In the genomic region with DNA sequence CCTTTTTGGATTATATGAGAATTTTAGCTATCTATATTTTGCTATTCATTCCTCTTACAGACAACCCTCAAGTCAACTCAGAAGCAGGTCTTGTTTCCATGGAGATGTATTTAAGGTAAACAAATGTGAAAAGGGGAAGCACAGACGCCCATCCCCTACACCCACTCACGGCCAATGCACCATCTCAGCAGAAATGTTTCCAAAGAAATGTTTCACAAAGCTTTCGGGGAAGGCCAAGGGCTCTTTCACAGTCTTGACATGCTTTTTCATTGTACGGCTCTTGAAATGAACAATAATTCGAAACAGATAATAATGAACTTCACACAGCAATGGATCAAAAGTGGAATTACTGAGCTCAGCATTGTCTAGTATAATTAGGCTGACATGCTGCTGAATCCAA, we compare ENCODE assay signal across 8 cellular contexts.
A peak's percentile ranks its signal among the peaks of the same experiment; 100 is the strongest.
DNase-seq lines count a peak whose midpoint lies in the region; ATAC-seq and TF ChIP-seq lines count a peak whose summit lies in the region.

No MANE protein-coding gene starts in this region.

- TF ChIP-seq CTCF in GM06990 (IDR thresholded peaks at IDR 0.05; ENCODE audit: insufficient read depth, low read length, poor library complexity, severe bottlenecking) (no peak), prostate gland (IDR thresholded peaks at IDR 0.05) (no peak)

- no peak for TF ChIP-seq POLR2A in prostate gland (IDR thresholded peaks at IDR 0.05)

- no peaks in the 10 kb centered on the region for H3K36me3 ChIP-seq in GM06990 (ENCODE audit: control insufficient read depth, insufficient read depth, low read length)
- no peaks in the 10 kb centered on the region for H3K36me3 ChIP-seq in prostate gland

- DNase-seq in GM06990 (ENCODE audit: extremely low read depth, insufficient read length) (peak; percentile 35), sciatic nerve (ENCODE audit: low spot score) (no peak), prostate gland (ENCODE audit: low spot score) (no peak), NCI-H1092 treated with DMSO at 0.1 percent for 48 hours (lab: John Stamatoyannopoulos, UW) (no peak), iPS-NIHi11 (ENCODE audit: low spot score) (no peak)
- peak; percentile 83 for DNase-seq in activated naive CD4-positive, alpha-beta T cell treated with Interleukin-2 at 50 U/mL for 16 hours

- H3K4me1 ChIP-seq in prostate gland (replicated peaks) = no peaks in the 10 kb centered on the region

- 45% methylated on average over 5 of the region's 5 CpGs for WGBS in prostate gland

- H3K4me3 ChIP-seq in GM06990 (replicated peaks; ENCODE audit: low read depth, low read length) (no peak overlapping the region), prostate gland (no peak overlapping the region)

- no peaks in the 10 kb centered on the region for H3K27me3 ChIP-seq in GM06990 (replicated peaks; ENCODE audit: control insufficient read depth, insufficient read depth, low read length)
- H3K27me3 ChIP-seq in prostate gland (replicated peaks; ENCODE audit: insufficient read depth) = no peaks in the 10 kb centered on the region

- intact Hi-C loops in sciatic nerve (cut with DNase I) = no loop called here
- intact Hi-C loops in prostate gland (cut with DNase I) = no loop called here

- no peaks in the 10 kb centered on the region for H3K9me3 ChIP-seq in prostate gland

- ATAC-seq in GM21390 (IDR thresholded peaks at IDR 0.05; ENCODE audit: unreplicated experiment) (peak; percentile 64), HG03575 (IDR thresholded peaks at IDR 0.05; ENCODE audit: extremely low read depth, insufficient number of reproducible peaks, low FRiP score, unreplicated experiment) (peak; percentile 57), sciatic nerve (peak; percentile 81)

- H3K27ac ChIP-seq in prostate gland = no peak overlapping the region

Comparison
In these comparisons a context has a peak if more than half of its experiments do, and no peak if none do; other contexts are left out.
1. DNase-seq: peak in GM06990 (single experiment) and activated naive CD4-positive, alpha-beta T cell treated with Interleukin-2 at 50 U/mL for 16 hours (single experiment); none in sciatic nerve (single experiment), prostate gland (single experiment), NCI-H1092 treated with DMSO at 0.1 percent for 48 hours (single experiment) and iPS-NIHi11 (single experiment).
2. Peak in every context shown above with its lines, with median percentiles within 50 percentile points of each other: ATAC-seq.